In genomic region chr10:1420663-1421362, GRCh38 we compare ENCODE assay signal across 8 cellular contexts.
DNase-seq lines count a peak whose midpoint lies in the region; FAIRE-seq and TF ChIP-seq lines count a peak whose summit lies in the region.

No MANE protein-coding gene starts in this region.

- H3K36me3 ChIP-seq in HEK293 (ENCODE audit: control insufficient read depth in 2 of 2, insufficient read depth in 1 of 2, low read length in 2 of 2) (no peaks in the 10 kb centered on the region), Loucy (ENCODE audit: insufficient read depth, low read length) (no peaks in the 10 kb centered on the region), small intestine (ENCODE audit: control insufficient read depth in 2 of 2, insufficient read depth in 2 of 2, low read length in 2 of 2) (no peaks in the 10 kb centered on the region)

- no peaks in the 10 kb centered on the region for H4K20me1 ChIP-seq in Loucy (ENCODE audit: insufficient read depth, low read length, poor library complexity, severe bottlenecking)

- no peaks in the 10 kb centered on the region for H3K79me2 ChIP-seq in Loucy (ENCODE audit: insufficient read depth, low read length)

- H2AFZ ChIP-seq in Loucy (ENCODE audit: low read length): peak overlapping the region; percentile 93

- no peaks in the 10 kb centered on the region for H3K4me1 ChIP-seq in HEK293 (ENCODE audit: control insufficient read depth, insufficient read depth, low read length)
- peaks cover 25% of the 10 kb centered on the region for H3K4me1 ChIP-seq in Loucy (ENCODE audit: insufficient read depth, low read length, poor library complexity, severe bottlenecking)
- H3K4me1 ChIP-seq in small intestine (ENCODE audit: control insufficient read depth in 2 of 2, insufficient read depth in 1 of 2, low read depth in 1 of 2, low read length in 1 of 2): no peaks in the 10 kb centered on the region

- H3K9me2 ChIP-seq in Loucy (replicated peaks; ENCODE audit: low read depth, low read length): no peaks in the 10 kb centered on the region

- H3K9me3 ChIP-seq in HEK293 (ENCODE audit: control insufficient read depth, insufficient read depth, low read depth, low read length): no peaks in the 10 kb centered on the region
- no peaks in the 10 kb centered on the region for H3K9me3 ChIP-seq in Loucy (ENCODE audit: insufficient read depth, low read depth, low read length)
- H3K9me3 ChIP-seq in small intestine (ENCODE audit: control insufficient read depth, low read depth): no peaks in the 10 kb centered on the region

- WGBS in small intestine, 3 donors: 1 to 5% (median 3%) methylated on average over 24 to 25 of the region's 25 CpGs

- no peaks in the 10 kb centered on the region for H3F3A ChIP-seq in Loucy (ENCODE audit: low read depth)

- peak; percentile 91 for TF ChIP-seq CTCF in GM12873 (IDR thresholded peaks at IDR 0.05; ENCODE audit: insufficient read depth, low read depth, low read length, missing control alignments)
- peak; percentile 79 for TF ChIP-seq CTCF in HEK293 (tag by site-specific recombination; IDR thresholded peaks at IDR 0.05)
- peak; percentile 91 for TF ChIP-seq CTCF in Loucy (conservative IDR thresholded peaks at IDR 0.05; ENCODE audit: low read length)

- POLR2A ChIA-PET in HEK293 (lab: Yijun Ruan, JAX): interaction anchor here (0.6 kb wide), 1 partner anchor 145 kb away, joined by 7 read pairs; no protein-coding TSS in a partner anchor

- H3K27ac ChIP-seq in HEK293 (ENCODE audit: extremely low read depth, low read depth, low read length): no peak overlapping the region
- no peak overlapping the region for H3K27ac ChIP-seq in small intestine (ENCODE audit: low read depth in 1 of 2, low read length in 1 of 2)

- no peak for FAIRE-seq in small intestine (lab: Jason Lieb, UNC)

- H3K27me3 ChIP-seq in Loucy (ENCODE audit: insufficient read depth, low read length, poor library complexity, severe bottlenecking): no peaks in the 10 kb centered on the region
- H3K27me3 ChIP-seq in small intestine (ENCODE audit: control insufficient read depth in 2 of 2, insufficient read depth in 2 of 2, low read length in 2 of 2): no peaks in the 10 kb centered on the region

- DNase-seq in RPMI7951 (ENCODE audit: low read depth): peak; percentile 11
- DNase-seq in activated naive CD4-positive, alpha-beta T cell treated with Interleukin-2 at 50 U/mL for 16 hours: peak; percentile 62
- peak in 45 of 51 donors; percentile 7 to 76 (median 45) for DNase-seq in hypothalamus (lab: John Stamatoyannopoulos, UW)
- DNase-seq in small intestine: peak; percentile 82
- DNase-seq in epidermal melanocyte (ENCODE audit: insufficient read length, low spot score): no peak

- H3K4me3 ChIP-seq in HEK293 (ENCODE audit: low read depth, low read length): peak overlapping the region; percentile 36
- peak overlapping the region; percentile 70 for H3K4me3 ChIP-seq in Loucy (ENCODE audit: low read length, poor library complexity, severe bottlenecking)
- H3K4me3 ChIP-seq in small intestine (ENCODE audit: low read depth in 1 of 2, low read length in 2 of 2): no peak overlapping the region

- peak overlapping the region; percentile 68 for H3K4me2 ChIP-seq in Loucy (ENCODE audit: low read depth, low read length, poor library complexity, severe bottlenecking)

- no peak overlapping the region for H3K9ac ChIP-seq in Loucy (ENCODE audit: low read depth, low read length, poor library complexity, severe bottlenecking)

- CTCF ChIA-PET in HEK293 (lab: Yijun Ruan, JAX): interaction anchor here (0.5 to 1.9 kb wide), 30 partner anchors 9 to 1252 kb away, joined by 3 to 9 read pairs (median 4); no protein-coding TSS in a partner anchor

TF ChIP-seq in HEK293, 187 proteins besides CTCF, POLR2A, EP300 and RAD21 (continues in another document):
- no peak for TF ChIP-seq SETDB1 (IDR thresholded peaks at IDR 0.05; ENCODE audit: insufficient read length, low read length)
- no peak for TF ChIP-seq ZNF169 (tag by site-specific recombination; IDR thresholded peaks at IDR 0.05)
- TF ChIP-seq ZNF398 (tag by site-specific recombination; IDR thresholded peaks at IDR 0.05): no peak
- no peak for TF ChIP-seq ZNF843 (tag by site-specific recombination; IDR thresholded peaks at IDR 0.05)
- TF ChIP-seq KLF17 (tag by site-specific recombination; IDR thresholded peaks at IDR 0.05): 0 out of 2 replicates have a peak, but pooled peaks have one; percentile 20
- TF ChIP-seq BCL6B (tag by site-specific recombination; IDR thresholded peaks at IDR 0.05): no peak
- no peak for TF ChIP-seq ZNF571 (tag by site-specific recombination; IDR thresholded peaks at IDR 0.05)
- TF ChIP-seq GFI1B (tag by site-specific recombination; IDR thresholded peaks at IDR 0.05): no peak
- no peak for TF ChIP-seq KLF1 (tag by site-specific recombination; IDR thresholded peaks at IDR 0.05)
- TF ChIP-seq ZNF660 (tag by site-specific recombination; IDR thresholded peaks at IDR 0.05): peak; percentile 78
- peak; percentile 79; the same call in 1 of the 2 replicates for TF ChIP-seq TRIM28 (IDR thresholded peaks at IDR 0.05; ENCODE audit: borderline replicate concordance, low read length)
- no peak for TF ChIP-seq ZNF664 (tag by site-specific recombination; IDR thresholded peaks at IDR 0.05)
- TF ChIP-seq ZNF324 (tag by site-specific recombination; IDR thresholded peaks at IDR 0.05): no peak
- no peak for TF ChIP-seq ZNF175 (tag by site-specific recombination; IDR thresholded peaks at IDR 0.05)
- 0 out of 2 replicates have a peak, but pooled peaks have one; percentile 25 for TF ChIP-seq ZNF366 (tag by site-specific recombination; conservative IDR thresholded peaks at IDR 0.05)
- TF ChIP-seq YY2 (tag by site-specific recombination; IDR thresholded peaks at IDR 0.05): no peak
- TF ChIP-seq ZBTB11 (tag by site-specific recombination; conservative IDR thresholded peaks at IDR 0.05; ENCODE audit: low read depth): peak; percentile 86
- peak; percentile 51 for TF ChIP-seq ZFHX2 (tag by site-specific recombination; conservative IDR thresholded peaks at IDR 0.05)
- peak; percentile 99 for TF ChIP-seq ZBTB17 (tag by site-specific recombination; IDR thresholded peaks at IDR 0.05)
- TF ChIP-seq ZNF335 (tag by site-specific recombination; conservative IDR thresholded peaks at IDR 0.05): peak; percentile 94

Comparison
In these comparisons a context has a peak if more than half of its experiments do, and no peak if none do; other contexts are left out.
1. H3K4me3 ChIP-seq: peak in HEK293 (single experiment) and Loucy (single experiment); none in small intestine (0 of 2).
2. Peak in every context shown above with its lines, with median percentiles within 50 percentile points of each other: CTCF ChIP-seq.